In genomic region chr2:102436284-102436683, GRCh38 we compare ENCODE assay signal across 10 cellular contexts. TPM values are rescaled to one million over a fixed set of nuclear protein-coding genes. Genes with fewer than 3 reads are reported as not detected.
DNase-seq lines count a peak whose midpoint lies in the region; ATAC-seq lines count a peak whose summit lies in the region.
"Had no signal": no experiment of that assay in that cellular context is flagged by ENCODE, and none has a peak within 500 bp of the region (broad histone marks: within the 10 kb centered on the region; RNA-seq: fewer than 3 reads in every experiment).

No MANE protein-coding gene starts in this region.

- no peaks in the 10 kb centered on the region for H3K9me3 Mint-ChIP-seq in activated T-helper 1 cell treated with anti-CD3 and anti-CD28 coated beads, Interleukin-12 subunit alpha, Interleukin-12 subunit beta, Interleukin-2, Interleukin-4 antibody, amounts not matched to agents 30 ng/mL and 10 ng/mL and 1 ng/mL, durations not matched to agents 14 hours and 24 hours and 36 hours
- H3K9me3 Mint-ChIP-seq in stimulated activated naive CD8-positive, alpha-beta T cell treated with anti-CD3 and anti-CD28 coated beads, Interleukin-15, amount 100 ng/mL, for 72 hours, result no peaks in the 10 kb centered on the region
- H3K9me3 Mint-ChIP-seq: brain had no signal

- H3K36me3 Mint-ChIP-seq in activated T-helper 1 cell treated with anti-CD3 and anti-CD28 coated beads, Interleukin-12 subunit alpha, Interleukin-12 subunit beta, Interleukin-2, Interleukin-4 antibody, amounts not matched to agents 30 ng/mL and 10 ng/mL and 1 ng/mL, durations not matched to agents 14 hours and 24 hours and 36 hours (ENCODE audit: low read depth), result peaks cover 37% of the 10 kb centered on the region
- H3K36me3 Mint-ChIP-seq: brain had no signal

- peak overlapping the region; percentile 86 for H3K27ac Mint-ChIP-seq in activated T-helper 1 cell treated with anti-CD3 and anti-CD28 coated beads, Interleukin-12 subunit alpha, Interleukin-12 subunit beta, Interleukin-2, Interleukin-4 antibody, amounts not matched to agents 30 ng/mL and 10 ng/mL and 1 ng/mL, durations not matched to agents 14 hours and 24 hours and 36 hours
- peak overlapping the region; percentile 75 to 94 for H3K27ac Mint-ChIP-seq in stimulated activated naive CD8-positive, alpha-beta T cell treated with anti-CD3 and anti-CD28 coated beads, Interleukin-15, amount 100 ng/mL, for 72 hours
- H3K27ac Mint-ChIP-seq: brain had no signal

- H3K27me3 Mint-ChIP-seq in activated T-helper 1 cell treated with anti-CD3 and anti-CD28 coated beads, Interleukin-12 subunit alpha, Interleukin-12 subunit beta, Interleukin-2, Interleukin-4 antibody, amounts not matched to agents 30 ng/mL and 10 ng/mL and 1 ng/mL, durations not matched to agents 14 hours and 24 hours and 36 hours (ENCODE audit: insufficient read depth), result no peaks in the 10 kb centered on the region
- no peaks in the 10 kb centered on the region for H3K27me3 Mint-ChIP-seq in stimulated activated naive CD8-positive, alpha-beta T cell treated with anti-CD3 and anti-CD28 coated beads, Interleukin-15, amount 100 ng/mL, for 72 hours
- H3K27me3 Mint-ChIP-seq: brain had no signal

- H3K4me3 Mint-ChIP-seq in activated T-helper 1 cell treated with anti-CD3 and anti-CD28 coated beads, Interleukin-12 subunit alpha, Interleukin-12 subunit beta, Interleukin-2, Interleukin-4 antibody, amounts not matched to agents 30 ng/mL and 10 ng/mL and 1 ng/mL, durations not matched to agents 14 hours and 24 hours and 36 hours, result peak overlapping the region; percentile 53
- H3K4me3 Mint-ChIP-seq in stimulated activated naive CD8-positive, alpha-beta T cell treated with anti-CD3 and anti-CD28 coated beads, Interleukin-15, amount 100 ng/mL, for 72 hours, result peak overlapping the region; percentile 29 to 70
- H3K4me3 Mint-ChIP-seq: brain had no signal

- intact Hi-C loops in activated T-helper 1 cell treated with anti-CD3 and anti-CD28 coated beads, Interleukin-12 subunit alpha, Interleukin-12 subunit beta, Interleukin-2, Interleukin-4 antibody, amounts not matched to agents 30 ng/mL and 10 ng/mL and 1 ng/mL, durations not matched to agents 14 hours and 24 hours and 36 hours (cut with micrococcal nuclease), result loop anchor here (1.0 to 5.0 kb wide), 9 partner anchors 11 to 1129 kb away; partner anchors contain the start of gene RNF149

- peaks cover 33% of the 10 kb centered on the region for H3K4me1 Mint-ChIP-seq in activated T-helper 1 cell treated with anti-CD3 and anti-CD28 coated beads, Interleukin-12 subunit alpha, Interleukin-12 subunit beta, Interleukin-2, Interleukin-4 antibody, amounts not matched to agents 30 ng/mL and 10 ng/mL and 1 ng/mL, durations not matched to agents 14 hours and 24 hours and 36 hours (ENCODE audit: low read depth)
- peaks cover 34% of the 10 kb centered on the region for H3K4me1 Mint-ChIP-seq in stimulated activated naive CD8-positive, alpha-beta T cell treated with anti-CD3 and anti-CD28 coated beads, Interleukin-15, amount 100 ng/mL, for 72 hours

- peak; percentile 35 to 40 for DNase-seq in stimulated activated CD4-positive, alpha-beta T cell treated with anti-CD3 and anti-CD28 coated beads, Interleukin-2, amount 100 ng/mL, for 24 hours
- DNase-seq in stimulated activated CD4-positive, alpha-beta T cell treated with anti-CD3 and anti-CD28 coated beads, Interleukin-4, amount 100 ng/mL, for 4 hours, result no peak
- DNase-seq in activated T-helper 1 cell treated with anti-CD3 and anti-CD28 coated beads, Interleukin-12 subunit alpha, Interleukin-12 subunit beta, Interleukin-2, Interleukin-4 antibody, amounts not matched to agents 30 ng/mL and 10 ng/mL and 1 ng/mL, durations not matched to agents 14 hours and 24 hours and 36 hours (ENCODE audit: low spot score), result no peak
- DNase-seq in islet precursor cell (peak; percentile 67), NCI-H69 (lab: John Stamatoyannopoulos, UW) (no peak), NCI-H128 (lab: John Stamatoyannopoulos, UW; ENCODE audit: unreplicated experiment) (no peak)
- DNase-seq in stimulated activated naive CD8-positive, alpha-beta T cell treated with anti-CD3 and anti-CD28 coated beads, Interleukin-15, amount 100 ng/mL, for 72 hours, result peak in 1 of 2 donors; percentile 45

- no peak for ATAC-seq in stimulated activated naive CD8-positive, alpha-beta T cell treated with anti-CD3 and anti-CD28 coated beads, Interleukin-15, amount 100 ng/mL, for 72 hours
- ATAC-seq in GM21515 (IDR thresholded peaks at IDR 0.05; ENCODE audit: unreplicated experiment), result no peak

RNA-seq across cellular contexts. Expression of gene IL18RAP, which starts 13.3 kb away (rescaled TPM):
- total RNA-seq in activated T-helper 1 cell treated with anti-CD3 and anti-CD28 coated beads, Interleukin-12 subunit alpha, Interleukin-12 subunit beta, Interleukin-2, Interleukin-4 antibody, amounts not matched to agents 30 ng/mL and 10 ng/mL and 1 ng/mL, durations not matched to agents 14 hours and 24 hours and 36 hours, result 37.1 and 38.4 TPM in 2 replicates
- total RNA-seq: glomerular endothelial cell had no signal

RNA-seq across cellular contexts. Expression of gene SLC9A4, which starts 36.7 kb away (rescaled TPM):
- 0.10 TPM in 1 of 2 replicates, not detected in the other for total RNA-seq in activated T-helper 1 cell treated with anti-CD3 and anti-CD28 coated beads, Interleukin-12 subunit alpha, Interleukin-12 subunit beta, Interleukin-2, Interleukin-4 antibody, amounts not matched to agents 30 ng/mL and 10 ng/mL and 1 ng/mL, durations not matched to agents 14 hours and 24 hours and 36 hours
- total RNA-seq: glomerular endothelial cell had no signal

Comparison
In these comparisons a context has a peak if more than half of its experiments do, and no peak if none do; other contexts are left out.
1. DNase-seq: peak in stimulated activated CD4-positive, alpha-beta T cell treated with anti-CD3 and anti-CD28 coated beads, Interleukin-2, amount 100 ng/mL, for 24 hours (2 of 2) and islet precursor cell (single experiment); none in stimulated activated CD4-positive, alpha-beta T cell treated with anti-CD3 and anti-CD28 coated beads, Interleukin-4, amount 100 ng/mL, for 4 hours (0 of 2), activated T-helper 1 cell treated with anti-CD3 and anti-CD28 coated beads, Interleukin-12 subunit alpha, Interleukin-12 subunit beta, Interleukin-2, Interleukin-4 antibody, amounts not matched to agents 30 ng/mL and 10 ng/mL and 1 ng/mL, durations not matched to agents 14 hours and 24 hours and 36 hours (single experiment), NCI-H69 (single experiment) and NCI-H128 (single experiment).